In genomic region chr6:13725052-13725451, GRCh38 we compare ENCODE assay signal across 28 cellular contexts. TPM values are rescaled to one million over a fixed set of nuclear protein-coding genes. Genes with fewer than 3 reads are reported as not detected.
A peak's percentile ranks its signal among the peaks of the same experiment; 100 is the strongest.
DNase-seq lines count a peak whose midpoint lies in the region; ATAC-seq, FAIRE-seq and TF ChIP-seq lines count a peak whose summit lies in the region.
"Had no signal": no experiment of that assay in that cellular context is flagged by ENCODE, and none has a peak within 500 bp of the region (broad histone marks: within the 10 kb centered on the region; RNA-seq: fewer than 3 reads in every experiment).

No MANE protein-coding gene starts in this region.

- H3K9me3 ChIP-seq in hepatocyte (ENCODE audit: low read depth) (no peaks in the 10 kb centered on the region), upper lobe of right lung (no peaks in the 10 kb centered on the region)
- H3K9me3 ChIP-seq: BE2C, gastroesophageal sphincter, SK-N-SH, tibial artery had no signal

- no peak for DNase-seq in activated T-cell treated with anti-CD3 and anti-CD28 coated beads, Interleukin-2, amount 50 U/mL, for 72 hours
- no peak for DNase-seq in activated T-cell treated with anti-CD3 and anti-CD28 coated beads, Interleukin-2, amount 50 U/mL, for 1 hour
- DNase-seq in hepatocyte (ENCODE audit: low spot score) (no peak), upper lobe of right lung (no peak), NCI-H345 (lab: John Stamatoyannopoulos, UW) (no peak), H54 (ENCODE audit: insufficient read length, low spot score) (no peak), NOMO-1 treated with dmso at 0.1 percent for 144 hours (lab: John Stamatoyannopoulos, UW; ENCODE audit: unreplicated experiment) (no peak)
- DNase-seq: activated T-cell treated with anti-CD3 and anti-CD28 coated beads, Interleukin-2, amount 50 U/mL, for 48 hours; BE2C; effector CD4-positive, alpha-beta T cell; mesenchymal stem cell; naive B cell; NCI-H146; NCI-H524 treated with DMSO at 0.1 percent for 48 hours; nucleus accumbens; RPMI8226; SK-N-SH; small intestine; stimulated activated CD4-positive, alpha-beta T cell treated with anti-CD3 and anti-CD28 coated beads, Interleukin-2, amount 100 ng/mL, for 48 hours; stimulated activated naive CD4-positive, alpha-beta T cell; tibial artery; WERI-Rb-1 had no signal

- H3K27me3 ChIP-seq in hepatocyte (no peaks in the 10 kb centered on the region), upper lobe of right lung (no peaks in the 10 kb centered on the region)
- H3K27me3 ChIP-seq: BE2C, gastroesophageal sphincter, tibial artery had no signal

- no peaks in the 10 kb centered on the region for H3K79me2 ChIP-seq in hepatocyte

- no peaks in the 10 kb centered on the region for H3K9me3 Mint-ChIP-seq in activated T-cell treated with anti-CD3 and anti-CD28 coated beads, Interleukin-2, amount 50 U/mL, for 72 hours
- no peaks in the 10 kb centered on the region for H3K9me3 Mint-ChIP-seq in activated naive CD8-positive, alpha-beta T cell (ENCODE audit: low read depth)
- H3K9me3 Mint-ChIP-seq: activated naive CD4-positive, alpha-beta T cell treated with anti-CD3 and anti-CD28 coated beads, Interleukin-2, amount 10 ng/mL, durations not matched to agents 7 days and 5 days; T-helper 2 cell treated with Interferon-gamma antibody and Interleukin-4, amounts not matched to agents 5 μg/mL and 100 μg/mL, for 36 hours had no signal

- no peaks in the 10 kb centered on the region for H3K4me1 ChIP-seq in hepatocyte (ENCODE audit: insufficient read depth)
- no peaks in the 10 kb centered on the region for H3K4me1 ChIP-seq in upper lobe of right lung
- H3K4me1 ChIP-seq: BE2C, gastroesophageal sphincter, tibial artery had no signal

- no peak for ATAC-seq in activated T-cell treated with anti-CD3 and anti-CD28 coated beads, Interleukin-2, amount 50 U/mL, for 72 hours (replicated peaks in 1 of 2)
- ATAC-seq in upper lobe of right lung: no peak
- ATAC-seq: gastroesophageal sphincter had no signal

- intact Hi-C loops in upper lobe of right lung (cut with DNase I): no loop called here

- TF ChIP-seq POLR2A in H54 (IDR thresholded peaks at IDR 0.05; ENCODE audit: low read depth, low read length): no peak

- H3K4me1 Mint-ChIP-seq in activated T-cell treated with anti-CD3 and anti-CD28 coated beads, Interleukin-2, amount 50 U/mL, for 72 hours (ENCODE audit: low read depth): peaks cover 47% of the 10 kb centered on the region
- peaks cover 42% of the 10 kb centered on the region for H3K4me1 Mint-ChIP-seq in activated naive CD8-positive, alpha-beta T cell (ENCODE audit: low read depth)

- no peaks in the 10 kb centered on the region for H3K36me3 ChIP-seq in hepatocyte (replicated peaks; ENCODE audit: insufficient read depth, low read depth)
- no peaks in the 10 kb centered on the region for H3K36me3 ChIP-seq in upper lobe of right lung
- H3K36me3 ChIP-seq: BE2C, gastroesophageal sphincter, tibial artery, WERI-Rb-1 had no signal

- H3K27ac Mint-ChIP-seq in activated T-cell treated with anti-CD3 and anti-CD28 coated beads, Interleukin-2, amount 50 U/mL, for 72 hours: peak overlapping the region; percentile 66
- H3K27ac Mint-ChIP-seq in activated naive CD8-positive, alpha-beta T cell: peak overlapping the region; percentile 84
- H3K27ac Mint-ChIP-seq: naive B cell; T-helper 2 cell treated with Interferon-gamma antibody and Interleukin-4, amounts not matched to agents 5 μg/mL and 100 μg/mL, for 36 hours had no signal

- no peak overlapping the region for H2AFZ ChIP-seq in hepatocyte

- no peak for FAIRE-seq in H54 (lab: Jason Lieb, UNC)
- FAIRE-seq: H1, K562, small intestine had no signal

- no peaks in the 10 kb centered on the region for H3K27me3 Mint-ChIP-seq in activated T-cell treated with anti-CD3 and anti-CD28 coated beads, Interleukin-2, amount 50 U/mL, for 72 hours (ENCODE audit: low read depth)
- no peaks in the 10 kb centered on the region for H3K27me3 Mint-ChIP-seq in activated naive CD8-positive, alpha-beta T cell
- H3K27me3 Mint-ChIP-seq: activated naive CD4-positive, alpha-beta T cell treated with anti-CD3 and anti-CD28 coated beads, Interleukin-2, amount 10 ng/mL, durations not matched to agents 7 days and 5 days; naive B cell had no signal

- H3K9me2 ChIP-seq in hepatocyte (replicated peaks; ENCODE audit: insufficient read depth): no peaks in the 10 kb centered on the region
- H3K9me2 ChIP-seq: SK-N-SH had no signal

- H3K4me2 ChIP-seq in hepatocyte: no peak overlapping the region
- H3K4me2 ChIP-seq: SK-N-SH had no signal

- no peak for TF ChIP-seq CTCF in hepatocyte (IDR thresholded peaks at IDR 0.05; ENCODE audit: poor library complexity)
- TF ChIP-seq CTCF in upper lobe of right lung (IDR thresholded peaks at IDR 0.05): no peak

- H3K27ac ChIP-seq in hepatocyte (peak overlapping the region; percentile 59), upper lobe of right lung (peak overlapping the region; percentile 21)
- H3K27ac ChIP-seq: gastroesophageal sphincter, tibial artery, WERI-Rb-1 had no signal

- 94% methylated on average over 3 of the region's 3 CpGs for WGBS in hepatocyte (ENCODE audit: low lambda C conversion rate, missing lambda C conversion rate)

- H4K20me1 ChIP-seq in hepatocyte (ENCODE audit: insufficient read depth, poor library complexity, severe bottlenecking): no peaks in the 10 kb centered on the region

- peak overlapping the region in 1 of 2 donors; percentile 4 for H3K4me3 Mint-ChIP-seq in activated T-cell treated with anti-CD3 and anti-CD28 coated beads, Interleukin-2, amount 50 U/mL, for 72 hours
- peak overlapping the region; percentile 27 for H3K4me3 Mint-ChIP-seq in activated naive CD8-positive, alpha-beta T cell
- H3K4me3 Mint-ChIP-seq: activated naive CD4-positive, alpha-beta T cell treated with anti-CD3 and anti-CD28 coated beads, Interleukin-2, amount 10 ng/mL, durations not matched to agents 7 days and 5 days; naive B cell; T-helper 2 cell treated with Interferon-gamma antibody and Interleukin-4, amounts not matched to agents 5 μg/mL and 100 μg/mL, for 36 hours had no signal

- no peak overlapping the region for H3K4me3 ChIP-seq in hepatocyte
- H3K4me3 ChIP-seq in upper lobe of right lung: no peak overlapping the region
- H3K4me3 ChIP-seq: gastroesophageal sphincter, K562, tibial artery had no signal

- H3K36me3 Mint-ChIP-seq in activated T-cell treated with anti-CD3 and anti-CD28 coated beads, Interleukin-2, amount 50 U/mL, for 72 hours (ENCODE audit: insufficient read depth in 2 of 2): no peaks in the 10 kb centered on the region
- H3K36me3 Mint-ChIP-seq in activated naive CD8-positive, alpha-beta T cell: no peaks in the 10 kb centered on the region
- H3K36me3 Mint-ChIP-seq: naive B cell had no signal

RNA-seq across cellular contexts. Expression of gene RANBP9, which starts 13.4 kb away (rescaled TPM):
- 10 to 100 TPM; 74.9 to 78.0 TPM for total RNA-seq in activated T-cell treated with anti-CD3 and anti-CD28 coated beads, Interleukin-2, amount 50 U/mL, for 72 hours
- total RNA-seq in hepatocyte: 28.6 and 36.1 TPM in 2 replicates
- 20.1 and 24.2 TPM in 2 replicates for polyA plus RNA-seq in hepatocyte
- total RNA-seq in upper lobe of right lung: 38.5 TPM
